In genomic region chr4:101326586-101326985, GRCh38 we compare ENCODE assay signal across 3 cellular contexts.
TF ChIP-seq lines count a peak whose summit lies in the region.

No MANE protein-coding gene starts in this region.

TF ChIP-seq in GM12891, 5 proteins besides CTCF, POLR2A, EP300 and RAD21 (continued from another document):
- no peak for TF ChIP-seq POLR2AphosphoS5 (IDR thresholded peaks at IDR 0.05; ENCODE audit: low read depth, low read length)

TF ChIP-seq in IMR-90, 13 proteins besides CTCF, POLR2A, EP300 and RAD21:
- no peak for TF ChIP-seq USF2 (IDR thresholded peaks at IDR 0.05; ENCODE audit: low read depth, low read length)
- no peak for TF ChIP-seq CHD1 (IDR thresholded peaks at IDR 0.05; ENCODE audit: low read depth, low read length)
- no peak for TF ChIP-seq CEBPB (IDR thresholded peaks at IDR 0.05; ENCODE audit: low read depth, low read length)
- TF ChIP-seq NFE2L2 (IDR thresholded peaks at IDR 0.05; ENCODE audit: low read depth, low read length) = no peak
- no peak for TF ChIP-seq RCOR1 (IDR thresholded peaks at IDR 0.05; ENCODE audit: insufficient replicate concordance, low read length)
- TF ChIP-seq MAZ (IDR thresholded peaks at IDR 0.05; ENCODE audit: borderline replicate concordance, low read depth, low read length) = no peak
- TF ChIP-seq MAFK (IDR thresholded peaks at IDR 0.05; ENCODE audit: low read depth, low read length) = no peak
- TF ChIP-seq BHLHE40 (IDR thresholded peaks at IDR 0.05; ENCODE audit: low read depth, low read length) = no peak
- no peak for TF ChIP-seq RFX5 (IDR thresholded peaks at IDR 0.05; ENCODE audit: low read depth, low read length)
- TF ChIP-seq SMC3 (IDR thresholded peaks at IDR 0.05; ENCODE audit: low read depth, low read length) = no peak
- no peak for TF ChIP-seq FOS (IDR thresholded peaks at IDR 0.05; ENCODE audit: low read depth, low read length)
- TF ChIP-seq MXI1 (IDR thresholded peaks at IDR 0.05; ENCODE audit: borderline replicate concordance, low read depth, low read length) = no peak
- TF ChIP-seq ELK1 (IDR thresholded peaks at IDR 0.05; ENCODE audit: borderline replicate concordance, low read depth, low read length) = no peak

TF ChIP-seq in endothelial cell of umbilical vein, 7 proteins besides CTCF, POLR2A, EP300 and RAD21 (continued from another document):
- TF ChIP-seq MYC (IDR thresholded peaks at IDR 0.05; ENCODE audit: low read depth, low read length) (no peak), JUN (IDR thresholded peaks at IDR 0.05; ENCODE audit: borderline replicate concordance, insufficient read depth, insufficient read length, low read depth) (no peak)
